ENCODE assay signal across 13 cellular contexts in genomic region chr17:75835315-75835987, GRCh38. TPM values are rescaled to one million over a fixed set of nuclear protein-coding genes. Genes with fewer than 3 reads are reported as not detected.
A peak's percentile ranks its signal among the peaks of the same experiment; 100 is the strongest.
DNase-seq lines count a peak whose midpoint lies in the region; ATAC-seq lines count a peak whose summit lies in the region.
"Had no signal": no experiment of that assay in that cellular context is flagged by ENCODE, and none has a peak within 500 bp of the region (broad histone marks: within the 10 kb centered on the region; RNA-seq: fewer than 3 reads in every experiment).

No MANE protein-coding gene starts in this region.

- H3K4ac ChIP-seq in neuronal stem cell (ENCODE audit: low read length) = peak overlapping the region; percentile 66

- WGBS in neuronal stem cell (ENCODE audit: extremely low coverage in 2 of 2, insufficient read length in 2 of 2, insufficient replicate concordance in 1 of 2), 2 donors = no CpG with 5 or more reads among the region's 26 CpGs

- no peak overlapping the region for H2BK12ac ChIP-seq in neuronal stem cell (ENCODE audit: low read length)

- peak overlapping the region; percentile 65 for H3K23ac ChIP-seq in neuronal stem cell (ENCODE audit: low read depth, low read length, poor library complexity)

- no peak overlapping the region for H3K4me3 ChIP-seq in neuronal stem cell (ENCODE audit: low read length in 2 of 2)
- H3K4me3 ChIP-seq: dorsolateral prefrontal cortex, left ventricle myocardium inferior had no signal

- H2AK5ac ChIP-seq in neuronal stem cell (ENCODE audit: low read depth, low read length) = peak overlapping the region; percentile 88

- H3K36me3 ChIP-seq in neuronal stem cell (replicated peaks in 1 of 2; ENCODE audit: control insufficient read depth in 2 of 2, insufficient read depth in 2 of 2, low read length in 2 of 2) = no peaks in the 10 kb centered on the region
- H3K36me3 ChIP-seq: brain microvascular endothelial cell had no signal

- H3K27ac ChIP-seq in neuronal stem cell (replicated peaks; ENCODE audit: low read length) = no peak overlapping the region
- H3K27ac ChIP-seq: brain microvascular endothelial cell, left ventricle myocardium inferior had no signal

- H3K4me1 ChIP-seq in neuronal stem cell (ENCODE audit: control insufficient read depth in 2 of 2, insufficient read depth in 1 of 2, low read depth in 1 of 2, low read length in 2 of 2) = peaks cover 9 to 14% of the 10 kb centered on the region in 2 donors

- H4K91ac ChIP-seq in neuronal stem cell (ENCODE audit: low read depth, low read length, poor library complexity) = peak overlapping the region; percentile 64

- H2BK5ac ChIP-seq in neuronal stem cell (ENCODE audit: low read length) = no peak overlapping the region

- peak; percentile 35 for DNase-seq in NCI-H82 (lab: John Stamatoyannopoulos, UW)
- no peak for DNase-seq in NCI-H82 treated with DMSO at 0.1 percent for 48 hours (lab: John Stamatoyannopoulos, UW; ENCODE audit: unreplicated experiment)
- peak; percentile 43 for DNase-seq in NCI-H1436 treated with DMSO at 0.1 percent for 48 hours (lab: John Stamatoyannopoulos, UW)
- no peak for DNase-seq in neuronal stem cell (ENCODE audit: low spot score)
- no peak for DNase-seq in activated CD4-positive, alpha-beta T cell treated with anti-CD3 and anti-CD28 coated beads for 4 hours
- DNase-seq: activated CD4-positive, CD25-positive, alpha-beta regulatory T cell; brain microvascular endothelial cell; dorsolateral prefrontal cortex; hypothalamus; left ventricle myocardium inferior; NCI-H226; PC-3 had no signal

- H2AFZ ChIP-seq in neuronal stem cell (ENCODE audit: low read length) = no peak overlapping the region

- ATAC-seq in GM21717 (IDR thresholded peaks at IDR 0.05; ENCODE audit: unreplicated experiment) = no peak
- ATAC-seq: PC-3 had no signal

- H3K18ac ChIP-seq in neuronal stem cell (ENCODE audit: low read length) = peak overlapping the region; percentile 17

- H3K9ac ChIP-seq in neuronal stem cell (ENCODE audit: low read depth, low read length, poor library complexity) = peak overlapping the region; percentile 44

- H2BK15ac ChIP-seq in neuronal stem cell (ENCODE audit: low read length) = peak overlapping the region; percentile 26

- H3K14ac ChIP-seq in neuronal stem cell (ENCODE audit: low read length) = no peak overlapping the region

- H4K8ac ChIP-seq in neuronal stem cell (ENCODE audit: low read depth, low read length) = peak overlapping the region; percentile 65

- H3K79me1 ChIP-seq in neuronal stem cell (ENCODE audit: low read depth, low read length) = peaks cover 2% of the 10 kb centered on the region

- no peak overlapping the region for H2BK120ac ChIP-seq in neuronal stem cell (ENCODE audit: low read depth, low read length)

- no peaks in the 10 kb centered on the region for H3K9me3 ChIP-seq in neuronal stem cell (replicated peaks in 1 of 2; ENCODE audit: control insufficient read depth in 2 of 2, insufficient read depth in 1 of 2, low read depth in 1 of 2, low read length in 2 of 2)
- H3K9me3 ChIP-seq: left ventricle myocardium inferior had no signal

- H3K27me3 ChIP-seq in neuronal stem cell (ENCODE audit: control insufficient read depth in 3 of 3, insufficient read depth in 3 of 3, low read depth in 1 of 3, low read length in 3 of 3) = no peaks in the 10 kb centered on the region
- H3K27me3 ChIP-seq: brain microvascular endothelial cell, dorsolateral prefrontal cortex had no signal

- H3K4me2 ChIP-seq in neuronal stem cell (ENCODE audit: insufficient read depth, low read length, poor library complexity, severe bottlenecking) = no peak overlapping the region

RNA-seq across cellular contexts. Expression of gene UNC13D, which starts 8.8 kb away (rescaled TPM):
- 1.4 TPM for polyA plus RNA-seq in neuronal stem cell (2013, experiment 1 of 2)
- 0.90 TPM for polyA plus RNA-seq in neuronal stem cell (2013, experiment 2 of 2)

RNA-seq across cellular contexts. Expression of gene WBP2, which starts 19.7 kb away (rescaled TPM):
- polyA plus RNA-seq in neuronal stem cell (2013, experiment 1 of 2) = 80.4 TPM
- 79.8 TPM for polyA plus RNA-seq in neuronal stem cell (2013, experiment 2 of 2)

RNA-seq across cellular contexts. Expression of gene TRIM47, which starts 42.9 kb away (rescaled TPM):
- 1.2 TPM for polyA plus RNA-seq in neuronal stem cell (2013, experiment 1 of 2)
- polyA plus RNA-seq in neuronal stem cell (2013, experiment 2 of 2) = 0.68 TPM

RNA-seq across cellular contexts. Expression of gene UNK, which starts 50.8 kb away (rescaled TPM):
- polyA plus RNA-seq in neuronal stem cell (2013, experiment 1 of 2) = 25.1 TPM
- polyA plus RNA-seq in neuronal stem cell (2013, experiment 2 of 2) = 26.8 TPM

Comparison
In these comparisons a context has a peak if more than half of its experiments do, and no peak if none do; other contexts are left out.
1. DNase-seq: peak in NCI-H82 (single experiment) and NCI-H1436 treated with DMSO at 0.1 percent for 48 hours (single experiment); none in NCI-H82 treated with DMSO at 0.1 percent for 48 hours (single experiment), neuronal stem cell (single experiment) and activated CD4-positive, alpha-beta T cell treated with anti-CD3 and anti-CD28 coated beads for 4 hours (0 of 2).